8 cellular contexts compared by ENCODE assay signal in the genomic region with DNA sequence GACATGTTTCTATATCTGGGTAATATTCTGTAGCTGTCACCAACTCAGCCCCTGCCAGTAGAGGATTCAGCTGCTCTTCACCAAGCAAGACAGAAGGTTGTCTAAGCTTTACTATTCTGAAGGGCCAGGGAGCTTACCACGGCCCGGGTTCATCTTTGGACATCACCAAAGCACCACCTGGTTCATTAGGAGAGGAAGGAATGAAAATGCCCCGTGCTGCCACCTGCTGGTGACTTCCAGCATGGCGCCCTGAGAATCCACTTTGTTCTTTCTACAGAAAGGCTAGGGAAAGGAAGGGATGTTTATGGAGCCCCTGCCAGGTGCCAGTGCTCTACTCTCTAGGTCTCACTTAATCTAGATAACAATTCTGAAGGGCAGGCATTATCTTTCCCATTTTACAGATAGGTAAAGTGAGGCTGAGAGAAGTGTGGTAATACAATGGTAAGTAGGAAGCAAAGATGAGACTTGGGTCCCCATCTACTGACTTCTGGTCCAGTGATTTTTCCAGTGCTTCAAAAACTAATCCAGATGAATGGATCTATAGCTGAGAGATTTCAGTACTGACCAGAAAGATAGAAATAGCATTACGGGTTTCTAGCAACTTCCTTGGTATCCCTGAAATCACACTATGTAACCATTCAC.
DNase-seq lines count a peak whose midpoint lies in the region; ATAC-seq, FAIRE-seq and TF ChIP-seq lines count a peak whose summit lies in the region.

No MANE protein-coding gene starts in this region.

- intact Hi-C loops in pancreas (cut with DNase I): no loop called here

- FAIRE-seq in pancreas (lab: Jason Lieb, UNC): no peak

- TF ChIP-seq CTCF in OCI-LY3 (IDR thresholded peaks at IDR 0.05; ENCODE audit: low read depth, low read length): peak; percentile 81
- TF ChIP-seq CTCF in pancreas (IDR thresholded peaks at IDR 0.05): peak; percentile 82 to 92 (median 89)

- no peaks in the 10 kb centered on the region for H4K20me1 ChIP-seq in BLaER1
- H4K20me1 ChIP-seq in OCI-LY3 (ENCODE audit: insufficient read depth, low read length): no peaks in the 10 kb centered on the region

- WGBS in pancreas, 2 donors: 13 to 16% methylated on average over 5 of the region's 5 CpGs

- H3K4me1 ChIP-seq in BLaER1 (peaks cover 10% of the 10 kb centered on the region), OCI-LY3 (ENCODE audit: low read length) (peaks cover 47% of the 10 kb centered on the region), pancreas (no peaks in the 10 kb centered on the region)

- no peak overlapping the region for H2AFZ ChIP-seq in OCI-LY3 (ENCODE audit: low read depth, low read length)

- H3K9ac ChIP-seq in BLaER1 (no peak overlapping the region), OCI-LY3 (ENCODE audit: low read length) (no peak overlapping the region)

- no peaks in the 10 kb centered on the region for H3K4me1 Mint-ChIP-seq in activated T-cell treated with anti-CD3 and anti-CD28 coated beads, Interleukin-2, amount 50 U/mL, for 4 hours (ENCODE audit: low read depth)

- H3K4me3 Mint-ChIP-seq in activated T-cell treated with anti-CD3 and anti-CD28 coated beads, Interleukin-2, amount 50 U/mL, for 4 hours: no peak overlapping the region

- peak; percentile 31 for DNase-seq in activated T-cell treated with anti-CD3 and anti-CD28 coated beads, Interleukin-2, amount 50 U/mL, for 4 hours
- DNase-seq in foreskin melanocyte: peak; percentile 32
- DNase-seq in pancreas: peak in 5 of 6 donors; percentile 14 to 89 (median 72)
- DNase-seq in OCI-M2 (lab: John Stamatoyannopoulos, UW; ENCODE audit: unreplicated experiment): no peak

- no peaks in the 10 kb centered on the region for H3K36me3 Mint-ChIP-seq in activated T-cell treated with anti-CD3 and anti-CD28 coated beads, Interleukin-2, amount 50 U/mL, for 4 hours (ENCODE audit: insufficient read depth)

- H3K36me3 ChIP-seq in BLaER1 (no peaks in the 10 kb centered on the region), OCI-LY3 (replicated peaks; ENCODE audit: low read depth, low read length) (no peaks in the 10 kb centered on the region), pancreas (no peaks in the 10 kb centered on the region)

- H3K4me2 ChIP-seq in BLaER1 (peak overlapping the region; percentile 21; the same call in 1 of the 2 replicates), OCI-LY3 (ENCODE audit: low read length) (no peak overlapping the region)

- no peaks in the 10 kb centered on the region for H3K79me2 ChIP-seq in OCI-LY3 (ENCODE audit: low read length)

- ATAC-seq in GM18867 (IDR thresholded peaks at IDR 0.05; ENCODE audit: unreplicated experiment) (peak; percentile 70), HG03439 (IDR thresholded peaks at IDR 0.05; ENCODE audit: unreplicated experiment) (peak; percentile 64), pancreas (peak in 3 of 4 donors; percentile 65 to 73 (median 73))
- ATAC-seq in activated T-cell treated with anti-CD3 and anti-CD28 coated beads, Interleukin-2, amount 50 U/mL, for 4 hours: no peak

- peaks cover 11% of the 10 kb centered on the region for H3K27me3 Mint-ChIP-seq in activated T-cell treated with anti-CD3 and anti-CD28 coated beads, Interleukin-2, amount 50 U/mL, for 4 hours (ENCODE audit: low read depth)

- H3K27ac ChIP-seq in BLaER1: no peak overlapping the region
- H3K27ac ChIP-seq in OCI-LY3 (ENCODE audit: low read length): no peak overlapping the region
- no peak overlapping the region for H3K27ac ChIP-seq in pancreas

- no peaks in the 10 kb centered on the region for H3K9me3 ChIP-seq in BLaER1
- no peaks in the 10 kb centered on the region for H3K9me3 ChIP-seq in OCI-LY3 (ENCODE audit: insufficient read depth, low read length)
- H3K9me3 ChIP-seq in pancreas: no peaks in the 10 kb centered on the region

- no peaks in the 10 kb centered on the region for H3K27me3 ChIP-seq in BLaER1
- H3K27me3 ChIP-seq in OCI-LY3 (ENCODE audit: low read depth, low read length): no peaks in the 10 kb centered on the region
- no peaks in the 10 kb centered on the region for H3K27me3 ChIP-seq in pancreas

- H3K9me3 Mint-ChIP-seq in activated T-cell treated with anti-CD3 and anti-CD28 coated beads, Interleukin-2, amount 50 U/mL, for 4 hours: no peaks in the 10 kb centered on the region

- no peak overlapping the region for H3K4me3 ChIP-seq in BLaER1
- H3K4me3 ChIP-seq in OCI-LY3 (ENCODE audit: low read length): no peak overlapping the region
- H3K4me3 ChIP-seq in pancreas: no peak overlapping the region

Comparison
In these comparisons a context has a peak if more than half of its experiments do, and no peak if none do; other contexts are left out.
1. ATAC-seq: peak in GM18867 (single experiment), HG03439 (single experiment) and pancreas (3 of 4); none in activated T-cell treated with anti-CD3 and anti-CD28 coated beads, Interleukin-2, amount 50 U/mL, for 4 hours (0 of 2).